1 cellular context compared by ENCODE assay signal in the genomic region with DNA sequence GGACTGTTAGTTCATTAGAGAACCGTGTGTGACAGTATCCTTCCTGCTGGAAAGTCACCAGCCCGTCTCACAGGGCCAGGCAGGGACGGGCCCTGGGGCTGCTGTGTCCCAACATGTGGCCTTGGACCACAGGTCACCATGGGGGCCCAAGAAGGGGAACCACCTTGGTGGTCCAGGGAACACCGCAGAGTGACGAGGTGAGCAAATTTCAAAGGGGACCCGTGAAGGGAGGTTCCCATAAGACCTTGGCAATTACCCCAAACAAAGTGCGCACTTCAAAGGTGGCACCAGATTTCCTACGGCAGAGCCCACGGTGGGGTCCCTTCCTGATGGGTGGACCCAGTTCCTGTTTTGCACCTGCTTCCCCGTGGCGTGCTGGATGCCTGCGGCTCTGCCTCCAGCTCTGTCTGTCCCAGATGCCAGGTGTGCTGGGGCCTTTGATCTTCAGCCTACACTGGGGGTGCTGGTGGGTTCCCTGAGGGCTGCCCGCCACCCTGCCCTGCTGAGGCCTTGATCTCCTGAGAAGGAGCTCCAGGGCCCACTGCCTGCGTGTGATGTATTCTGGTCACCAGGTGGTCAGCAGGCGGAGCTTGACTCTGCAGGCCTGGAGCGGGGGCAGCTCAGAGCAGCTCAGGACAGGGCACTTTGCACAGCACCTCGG.
TF ChIP-seq lines count a peak whose summit lies in the region.

No MANE protein-coding gene starts in this region.

TF ChIP-seq in HepG2, 621 proteins besides CTCF, POLR2A, EP300 and RAD21 (continued from another document and continues in another):
- TF ChIP-seq POLR2AphosphoS2 (IDR thresholded peaks at IDR 0.05; ENCODE audit: low read depth, low read length): no peak
- TF ChIP-seq ZNF34 (CRISPR knock-in tag; IDR thresholded peaks at IDR 0.05; ENCODE audit: borderline replicate concordance): no peak
- TF ChIP-seq ATAD3A (CRISPR knock-in tag; IDR thresholded peaks at IDR 0.05): no peak
- no peak for TF ChIP-seq ZGPAT (CRISPR knock-in tag; IDR thresholded peaks at IDR 0.05)
- peak; percentile 23; the same call in 1 of the 2 replicates for TF ChIP-seq ZNF350 (CRISPR knock-in tag; IDR thresholded peaks at IDR 0.05; ENCODE audit: borderline replicate concordance, low read depth)
- no peak for TF ChIP-seq ZNF124 (CRISPR knock-in tag; IDR thresholded peaks at IDR 0.05)
- TF ChIP-seq FOSL2 (CRISPR knock-in tag; IDR thresholded peaks at IDR 0.05): 0 out of 2 replicates have a peak, but pooled peaks have one; percentile 8
- TF ChIP-seq KLF16 (CRISPR knock-in tag; IDR thresholded peaks at IDR 0.05): no peak; a peak in 1 of 4 replicates
- TF ChIP-seq, protein P1, sequence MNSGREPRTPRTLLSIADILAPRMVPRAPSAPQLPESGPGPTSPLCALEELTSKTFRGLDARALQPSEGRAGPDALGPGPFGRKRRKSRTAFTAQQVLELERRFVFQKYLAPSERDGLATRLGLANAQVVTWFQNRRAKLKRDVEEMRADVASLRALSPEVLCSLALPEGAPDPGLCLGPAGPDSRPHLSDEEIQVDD (CRISPR knock-in tag; IDR thresholded peaks at IDR 0.05; ENCODE audit: borderline replicate concordance): no peak
- TF ChIP-seq, protein P2, sequence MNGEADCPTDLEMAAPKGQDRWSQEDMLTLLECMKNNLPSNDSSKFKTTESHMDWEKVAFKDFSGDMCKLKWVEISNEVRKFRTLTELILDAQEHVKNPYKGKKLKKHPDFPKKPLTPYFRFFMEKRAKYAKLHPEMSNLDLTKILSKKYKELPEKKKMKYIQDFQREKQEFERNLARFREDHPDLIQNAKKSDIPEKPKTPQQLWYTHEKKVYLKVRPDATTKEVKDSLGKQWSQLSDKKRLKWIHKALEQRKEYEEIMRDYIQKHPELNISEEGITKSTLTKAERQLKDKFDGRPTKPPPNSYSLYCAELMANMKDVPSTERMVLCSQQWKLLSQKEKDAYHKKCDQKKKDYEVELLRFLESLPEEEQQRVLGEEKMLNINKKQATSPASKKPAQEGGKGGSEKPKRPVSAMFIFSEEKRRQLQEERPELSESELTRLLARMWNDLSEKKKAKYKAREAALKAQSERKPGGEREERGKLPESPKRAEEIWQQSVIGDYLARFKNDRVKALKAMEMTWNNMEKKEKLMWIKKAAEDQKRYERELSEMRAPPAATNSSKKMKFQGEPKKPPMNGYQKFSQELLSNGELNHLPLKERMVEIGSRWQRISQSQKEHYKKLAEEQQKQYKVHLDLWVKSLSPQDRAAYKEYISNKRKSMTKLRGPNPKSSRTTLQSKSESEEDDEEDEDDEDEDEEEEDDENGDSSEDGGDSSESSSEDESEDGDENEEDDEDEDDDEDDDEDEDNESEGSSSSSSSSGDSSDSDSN (CRISPR knock-in tag; IDR thresholded peaks at IDR 0.05): peak; percentile 59; the same call in 1 of the 2 replicates
- TF ChIP-seq, protein P3, sequence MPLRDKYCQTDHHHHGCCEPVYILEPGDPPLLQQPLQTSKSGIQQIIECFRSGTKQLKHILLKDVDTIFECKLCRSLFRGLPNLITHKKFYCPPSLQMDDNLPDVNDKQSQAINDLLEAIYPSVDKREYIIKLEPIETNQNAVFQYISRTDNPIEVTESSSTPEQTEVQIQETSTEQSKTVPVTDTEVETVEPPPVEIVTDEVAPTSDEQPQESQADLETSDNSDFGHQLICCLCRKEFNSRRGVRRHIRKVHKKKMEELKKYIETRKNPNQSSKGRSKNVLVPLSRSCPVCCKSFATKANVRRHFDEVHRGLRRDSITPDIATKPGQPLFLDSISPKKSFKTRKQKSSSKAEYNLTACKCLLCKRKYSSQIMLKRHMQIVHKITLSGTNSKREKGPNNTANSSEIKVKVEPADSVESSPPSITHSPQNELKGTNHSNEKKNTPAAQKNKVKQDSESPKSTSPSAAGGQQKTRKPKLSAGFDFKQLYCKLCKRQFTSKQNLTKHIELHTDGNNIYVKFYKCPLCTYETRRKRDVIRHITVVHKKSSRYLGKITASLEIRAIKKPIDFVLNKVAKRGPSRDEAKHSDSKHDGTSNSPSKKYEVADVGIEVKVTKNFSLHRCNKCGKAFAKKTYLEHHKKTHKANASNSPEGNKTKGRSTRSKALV (CRISPR knock-in tag; IDR thresholded peaks at IDR 0.05): no peak
- no peak for TF ChIP-seq SPEN (CRISPR knock-in tag; IDR thresholded peaks at IDR 0.05; ENCODE audit: low read depth)
- TF ChIP-seq XRCC5 (optimal IDR thresholded peaks at IDR 0.05; ENCODE audit: low read length): no peak
- TF ChIP-seq, protein P4, sequence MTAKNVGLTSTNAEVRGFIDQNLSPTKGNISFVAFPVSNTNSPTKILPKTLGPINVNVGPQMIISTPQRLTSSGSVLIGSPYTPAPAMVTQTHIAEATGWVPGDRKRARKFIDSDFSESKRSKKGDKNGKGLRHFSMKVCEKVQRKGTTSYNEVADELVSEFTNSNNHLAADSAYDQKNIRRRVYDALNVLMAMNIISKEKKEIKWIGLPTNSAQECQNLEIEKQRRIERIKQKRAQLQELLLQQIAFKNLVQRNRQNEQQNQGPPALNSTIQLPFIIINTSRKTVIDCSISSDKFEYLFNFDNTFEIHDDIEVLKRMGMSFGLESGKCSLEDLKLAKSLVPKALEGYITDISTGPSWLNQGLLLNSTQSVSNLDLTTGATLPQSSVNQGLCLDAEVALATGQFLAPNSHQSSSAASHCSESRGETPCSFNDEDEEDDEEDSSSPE (CRISPR knock-in tag; IDR thresholded peaks at IDR 0.05): no peak
- 0 out of 2 replicates have a peak, but pooled peaks have one; percentile 45 for TF ChIP-seq DMAP1 (CRISPR knock-in tag; IDR thresholded peaks at IDR 0.05)
- no peak for TF ChIP-seq ZNF367 (CRISPR knock-in tag; IDR thresholded peaks at IDR 0.05; ENCODE audit: borderline replicate concordance)
- 0 out of 2 replicates have a peak, but pooled peaks have one; percentile 15 for TF ChIP-seq ZFP90 (CRISPR knock-in tag; IDR thresholded peaks at IDR 0.05; ENCODE audit: borderline replicate concordance)
- peak; percentile 88; the same call in 1 of the 2 replicates for TF ChIP-seq SAFB2 (CRISPR knock-in tag; IDR thresholded peaks at IDR 0.05; ENCODE audit: borderline replicate concordance, low read depth)
- TF ChIP-seq HDAC2 (CRISPR knock-in tag; IDR thresholded peaks at IDR 0.05): peak; percentile 67
- TF ChIP-seq, protein P5, sequence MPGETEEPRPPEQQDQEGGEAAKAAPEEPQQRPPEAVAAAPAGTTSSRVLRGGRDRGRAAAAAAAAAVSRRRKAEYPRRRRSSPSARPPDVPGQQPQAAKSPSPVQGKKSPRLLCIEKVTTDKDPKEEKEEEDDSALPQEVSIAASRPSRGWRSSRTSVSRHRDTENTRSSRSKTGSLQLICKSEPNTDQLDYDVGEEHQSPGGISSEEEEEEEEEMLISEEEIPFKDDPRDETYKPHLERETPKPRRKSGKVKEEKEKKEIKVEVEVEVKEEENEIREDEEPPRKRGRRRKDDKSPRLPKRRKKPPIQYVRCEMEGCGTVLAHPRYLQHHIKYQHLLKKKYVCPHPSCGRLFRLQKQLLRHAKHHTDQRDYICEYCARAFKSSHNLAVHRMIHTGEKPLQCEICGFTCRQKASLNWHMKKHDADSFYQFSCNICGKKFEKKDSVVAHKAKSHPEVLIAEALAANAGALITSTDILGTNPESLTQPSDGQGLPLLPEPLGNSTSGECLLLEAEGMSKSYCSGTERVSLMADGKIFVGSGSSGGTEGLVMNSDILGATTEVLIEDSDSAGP (CRISPR knock-in tag; IDR thresholded peaks at IDR 0.05; ENCODE audit: borderline replicate concordance): no peak; the same call in 1 of the 2 replicates
- TF ChIP-seq KDM2A (CRISPR knock-in tag; IDR thresholded peaks at IDR 0.05; ENCODE audit: borderline replicate concordance, low read depth): no peak
- no peak for TF ChIP-seq SRSF9 (IDR thresholded peaks at IDR 0.05; ENCODE audit: borderline replicate concordance, insufficient read depth, low read depth, low read length, poor library complexity, severe bottlenecking)
- TF ChIP-seq ZFP36L2 (CRISPR knock-in tag; IDR thresholded peaks at IDR 0.05): no peak
- TF ChIP-seq RAD51 (IDR thresholded peaks at IDR 0.05; ENCODE audit: borderline replicate concordance): no peak
- TF ChIP-seq MED8 (CRISPR knock-in tag; IDR thresholded peaks at IDR 0.05; ENCODE audit: insufficient replicate concordance): peak; percentile 62
- TF ChIP-seq NFKB2 (CRISPR knock-in tag; IDR thresholded peaks at IDR 0.05; ENCODE audit: borderline replicate concordance): no peak
- no peak; the same call in 1 of the 2 replicates for TF ChIP-seq ZFX (CRISPR knock-in tag; IDR thresholded peaks at IDR 0.05; ENCODE audit: low read depth)
- no peak for TF ChIP-seq HOXD1 (CRISPR knock-in tag; IDR thresholded peaks at IDR 0.05)
- TF ChIP-seq ZNF891 (CRISPR knock-in tag; IDR thresholded peaks at IDR 0.05): no peak; the same call in 1 of the 2 replicates
- no peak for TF ChIP-seq ZSCAN20 (CRISPR knock-in tag; IDR thresholded peaks at IDR 0.05; ENCODE audit: borderline replicate concordance)
- no peak for TF ChIP-seq ZNF225 (CRISPR knock-in tag; IDR thresholded peaks at IDR 0.05)
- TF ChIP-seq ZBTB39 (CRISPR knock-in tag; IDR thresholded peaks at IDR 0.05): no peak
- peak; percentile 66; the same call in 1 of the 2 replicates for TF ChIP-seq ZNF317 (CRISPR knock-in tag; IDR thresholded peaks at IDR 0.05)
- TF ChIP-seq ZNF639 (CRISPR knock-in tag; conservative IDR thresholded peaks at IDR 0.05): no peak
- TF ChIP-seq ZNF709 (CRISPR knock-in tag; IDR thresholded peaks at IDR 0.05): no peak
- no peak for TF ChIP-seq ZSCAN21 (CRISPR knock-in tag; IDR thresholded peaks at IDR 0.05; ENCODE audit: borderline replicate concordance)
- TF ChIP-seq, protein P6, sequence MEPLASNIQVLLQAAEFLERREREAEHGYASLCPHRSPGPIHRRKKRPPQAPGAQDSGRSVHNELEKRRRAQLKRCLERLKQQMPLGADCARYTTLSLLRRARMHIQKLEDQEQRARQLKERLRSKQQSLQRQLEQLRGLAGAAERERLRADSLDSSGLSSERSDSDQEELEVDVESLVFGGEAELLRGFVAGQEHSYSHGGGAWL (CRISPR knock-in tag; IDR thresholded peaks at IDR 0.05): no peak
- TF ChIP-seq, protein P7, sequence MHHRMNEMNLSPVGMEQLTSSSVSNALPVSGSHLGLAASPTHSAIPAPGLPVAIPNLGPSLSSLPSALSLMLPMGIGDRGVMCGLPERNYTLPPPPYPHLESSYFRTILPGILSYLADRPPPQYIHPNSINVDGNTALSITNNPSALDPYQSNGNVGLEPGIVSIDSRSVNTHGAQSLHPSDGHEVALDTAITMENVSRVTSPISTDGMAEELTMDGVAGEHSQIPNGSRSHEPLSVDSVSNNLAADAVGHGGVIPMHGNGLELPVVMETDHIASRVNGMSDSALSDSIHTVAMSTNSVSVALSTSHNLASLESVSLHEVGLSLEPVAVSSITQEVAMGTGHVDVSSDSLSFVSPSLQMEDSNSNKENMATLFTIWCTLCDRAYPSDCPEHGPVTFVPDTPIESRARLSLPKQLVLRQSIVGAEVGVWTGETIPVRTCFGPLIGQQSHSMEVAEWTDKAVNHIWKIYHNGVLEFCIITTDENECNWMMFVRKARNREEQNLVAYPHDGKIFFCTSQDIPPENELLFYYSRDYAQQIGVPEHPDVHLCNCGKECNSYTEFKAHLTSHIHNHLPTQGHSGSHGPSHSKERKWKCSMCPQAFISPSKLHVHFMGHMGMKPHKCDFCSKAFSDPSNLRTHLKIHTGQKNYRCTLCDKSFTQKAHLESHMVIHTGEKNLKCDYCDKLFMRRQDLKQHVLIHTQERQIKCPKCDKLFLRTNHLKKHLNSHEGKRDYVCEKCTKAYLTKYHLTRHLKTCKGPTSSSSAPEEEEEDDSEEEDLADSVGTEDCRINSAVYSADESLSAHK (CRISPR knock-in tag; IDR thresholded peaks at IDR 0.05; ENCODE audit: borderline replicate concordance): no peak
- TF ChIP-seq, protein P8, sequence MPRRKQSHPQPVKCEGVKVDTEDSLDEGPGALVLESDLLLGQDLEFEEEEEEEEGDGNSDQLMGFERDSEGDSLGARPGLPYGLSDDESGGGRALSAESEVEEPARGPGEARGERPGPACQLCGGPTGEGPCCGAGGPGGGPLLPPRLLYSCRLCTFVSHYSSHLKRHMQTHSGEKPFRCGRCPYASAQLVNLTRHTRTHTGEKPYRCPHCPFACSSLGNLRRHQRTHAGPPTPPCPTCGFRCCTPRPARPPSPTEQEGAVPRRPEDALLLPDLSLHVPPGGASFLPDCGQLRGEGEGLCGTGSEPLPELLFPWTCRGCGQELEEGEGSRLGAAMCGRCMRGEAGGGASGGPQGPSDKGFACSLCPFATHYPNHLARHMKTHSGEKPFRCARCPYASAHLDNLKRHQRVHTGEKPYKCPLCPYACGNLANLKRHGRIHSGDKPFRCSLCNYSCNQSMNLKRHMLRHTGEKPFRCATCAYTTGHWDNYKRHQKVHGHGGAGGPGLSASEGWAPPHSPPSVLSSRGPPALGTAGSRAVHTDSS (CRISPR knock-in tag; conservative IDR thresholded peaks at IDR 0.05): no peak
- no peak for TF ChIP-seq SATB2 (CRISPR knock-in tag; IDR thresholded peaks at IDR 0.05)
- peak; percentile 69; the same call in 1 of the 2 replicates for TF ChIP-seq PHF21A (CRISPR knock-in tag; IDR thresholded peaks at IDR 0.05)
